ENCODE assay signal across 16 cellular contexts in the genomic region with DNA sequence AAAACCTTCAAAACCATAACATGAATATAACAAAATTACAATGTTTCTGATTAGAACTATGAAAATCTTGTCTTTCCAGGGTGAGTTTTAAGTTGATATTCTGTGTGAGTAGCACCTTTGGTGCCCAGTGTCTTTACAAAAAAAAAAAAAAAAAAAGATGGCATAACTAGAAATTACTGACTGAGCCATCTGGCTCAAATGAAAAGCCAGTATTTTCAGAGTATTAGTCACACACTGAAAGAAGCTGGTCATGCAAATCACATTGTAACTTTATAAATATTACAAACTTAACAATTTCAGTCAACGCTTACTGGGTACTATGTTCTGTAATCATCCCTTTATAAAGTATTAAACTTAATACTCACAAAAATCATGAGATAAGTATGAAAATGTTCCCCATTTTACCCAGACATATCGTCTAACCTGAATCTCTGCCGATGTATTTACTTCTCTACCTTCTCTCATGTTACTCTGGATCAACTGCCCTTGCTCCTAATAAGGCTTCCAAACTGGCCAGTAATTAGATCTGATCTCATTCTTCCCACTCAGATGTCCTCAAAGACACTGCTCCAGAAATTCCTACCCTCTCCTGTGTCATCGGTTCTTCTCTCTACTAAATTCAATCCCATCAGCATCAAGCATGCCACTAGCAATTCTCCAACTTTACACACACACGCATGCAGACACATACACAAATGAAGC. TPM values are rescaled to one million over a fixed set of nuclear protein-coding genes. Genes with fewer than 3 reads are reported as not detected.
DNase-seq lines count a peak whose midpoint lies in the region; TF ChIP-seq lines count a peak whose summit lies in the region.
"Had no signal": no experiment of that assay in that cellular context is flagged by ENCODE, and none has a peak within 500 bp of the region (broad histone marks: within the 10 kb centered on the region; RNA-seq: fewer than 3 reads in every experiment).

No MANE protein-coding gene starts in this region.

- H3K4me3 ChIP-seq in OCI-LY7 (ENCODE audit: low read depth, low read length, poor library complexity, severe bottlenecking) (peak overlapping the region; percentile 49), fibroblast of the aortic adventitia (ENCODE audit: low read depth, low read length) (no peak overlapping the region), smooth muscle cell (no peak overlapping the region)
- H3K4me3 ChIP-seq: prostate gland, uterus had no signal

- BruUV-seq in OCI-LY7 (replicated peaks; lab: Mats Ljungman, UMichigan): no TSS peak

- intact Hi-C loops in OCI-LY7 (cut with micrococcal nuclease; ENCODE audit: unreplicated experiment): no loop called here

- POLR2A ChIA-PET in OCI-LY7 (lab: Charles Lee): interaction anchor here (0.7 kb wide), 1 partner anchor 82 kb away, joined by 4 read pairs; no protein-coding TSS in a partner anchor

- in situ Hi-C loops in GM13977 (cut with MboI; ENCODE audit: low pct_unique_long_range_greater_than_20kb, low sequenced_read_pairs, unreplicated experiment): no loop called here

- H3K9me2 ChIP-seq in OCI-LY7 (ENCODE audit: insufficient read depth, low read length): no peaks in the 10 kb centered on the region

- H3K36me3 ChIP-seq in OCI-LY7 (ENCODE audit: insufficient read depth, low read length): peaks cover 39% of the 10 kb centered on the region
- no peaks in the 10 kb centered on the region for H3K36me3 ChIP-seq in smooth muscle cell (ENCODE audit: low read depth)
- H3K36me3 ChIP-seq: brain microvascular endothelial cell, prostate gland, uterus had no signal

- no peak for TF ChIP-seq CTCF in GM13977 (IDR thresholded peaks at IDR 0.05; ENCODE audit: extremely low read depth, insufficient read depth, missing control alignments)
- no peak for TF ChIP-seq CTCF in OCI-LY7 (conservative IDR thresholded peaks at IDR 0.05; ENCODE audit: low read length)
- TF ChIP-seq CTCF in fibroblast of the aortic adventitia (IDR thresholded peaks at IDR 0.05; ENCODE audit: insufficient read depth, low read length): no peak
- TF ChIP-seq CTCF in smooth muscle cell (IDR thresholded peaks at IDR 0.05; ENCODE audit: borderline replicate concordance, insufficient read depth, poor library complexity, severe bottlenecking): no peak

- H4K20me1 ChIP-seq in OCI-LY7 (ENCODE audit: insufficient read depth, low read length) (peaks cover 53% of the 10 kb centered on the region), smooth muscle cell (ENCODE audit: low read depth) (peaks cover 100% of the 10 kb centered on the region)

- H3K27me3 ChIP-seq in smooth muscle cell (ENCODE audit: low read depth): no peaks in the 10 kb centered on the region
- H3K27me3 ChIP-seq: brain microvascular endothelial cell, uterus had no signal

- H3K4me1 ChIP-seq in OCI-LY7 (ENCODE audit: insufficient read depth, low read length, poor library complexity, severe bottlenecking): peaks cover 88% of the 10 kb centered on the region
- peaks cover 10% of the 10 kb centered on the region for H3K4me1 ChIP-seq in smooth muscle cell (ENCODE audit: low read depth)
- H3K4me1 ChIP-seq: uterus had no signal

- H3F3A ChIP-seq in smooth muscle cell (ENCODE audit: low read depth): peaks cover 3% of the 10 kb centered on the region

- H2AFZ ChIP-seq in OCI-LY7 (ENCODE audit: low read length) (no peak overlapping the region), smooth muscle cell (ENCODE audit: low read depth) (no peak overlapping the region)

- DNase-seq in GM13977 (ENCODE audit: low spot score) (peak; percentile 49), OCI-LY7 (ENCODE audit: low spot score) (no peak), fibroblast of the aortic adventitia (ENCODE audit: low read depth) (peak; percentile 42), smooth muscle cell (lab: John Stamatoyannopoulos, UW; ENCODE audit: unreplicated experiment) (no peak), 8988T (no peak), epidermal melanocyte (ENCODE audit: insufficient read length, low spot score) (no peak), hippocampal formation (lab: John Stamatoyannopoulos, UW) (no peak)
- DNase-seq: brain microvascular endothelial cell; CD4-positive, alpha-beta memory T cell; effector CD8-positive, alpha-beta T cell; GDM1; kidney; NCI-H1930; NCI-H774; uterus had no signal

- H3K79me2 ChIP-seq in OCI-LY7 (ENCODE audit: insufficient read depth, low read depth, low read length): peaks cover 100% of the 10 kb centered on the region
- H3K79me2 ChIP-seq in smooth muscle cell (ENCODE audit: low read depth): peaks cover 100% of the 10 kb centered on the region

- H3K27ac ChIP-seq in OCI-LY7 (ENCODE audit: low read depth, low read length, poor library complexity, severe bottlenecking): peak overlapping the region; percentile 69
- H3K27ac ChIP-seq in smooth muscle cell (ENCODE audit: low read depth): peak overlapping the region; percentile 18
- H3K27ac ChIP-seq: brain microvascular endothelial cell, prostate gland, uterus had no signal

- H3K9me3 ChIP-seq in OCI-LY7 (ENCODE audit: low read length) (no peaks in the 10 kb centered on the region), smooth muscle cell (replicated peaks; ENCODE audit: low read depth) (no peaks in the 10 kb centered on the region)
- H3K9me3 ChIP-seq: prostate gland, uterus had no signal

- H3K4me2 ChIP-seq in OCI-LY7 (ENCODE audit: low read length) (peak overlapping the region; percentile 55), smooth muscle cell (no peak overlapping the region)

- CTCF ChIA-PET in OCI-LY7 (lab: Charles Lee; ENCODE audit: unreplicated experiment): no interaction called here

- no peak overlapping the region for H3K9ac ChIP-seq in smooth muscle cell (ENCODE audit: low read depth)

- WGBS in smooth muscle cell (ENCODE audit: low lambda C conversion rate): 93% methylated on average over 5 of the region's 5 CpGs

RNA-seq across cellular contexts. Expression of a gene that starts 25.4 kb away (rescaled TPM):
- 115 and 124 TPM in 2 replicates for total RNA-seq in OCI-LY7 (2014; rRNA removed; shearing (Covaris generic))
- total RNA-seq in OCI-LY7 (2022) (216 and 222 TPM in 2 replicates), fibroblast of the aortic adventitia (ENCODE audit: low replicate concordance) (39.3 and 52.0 TPM in 2 replicates), smooth muscle cell (62.3 and 63.7 TPM in 2 replicates)
- polyA plus RNA-seq in smooth muscle cell: 39.9 and 52.5 TPM in 2 replicates

Comparison
In these comparisons a context has a peak if more than half of its experiments do, and no peak if none do; other contexts are left out.
1. DNase-seq: peak in GM13977 (single experiment) and fibroblast of the aortic adventitia (single experiment); none in OCI-LY7 (single experiment), smooth muscle cell (single experiment), 8988T (single experiment), epidermal melanocyte (single experiment) and hippocampal formation (0 of 2).